Comparison of ENCODE assay signal across 6 cellular contexts in the genomic region with DNA sequence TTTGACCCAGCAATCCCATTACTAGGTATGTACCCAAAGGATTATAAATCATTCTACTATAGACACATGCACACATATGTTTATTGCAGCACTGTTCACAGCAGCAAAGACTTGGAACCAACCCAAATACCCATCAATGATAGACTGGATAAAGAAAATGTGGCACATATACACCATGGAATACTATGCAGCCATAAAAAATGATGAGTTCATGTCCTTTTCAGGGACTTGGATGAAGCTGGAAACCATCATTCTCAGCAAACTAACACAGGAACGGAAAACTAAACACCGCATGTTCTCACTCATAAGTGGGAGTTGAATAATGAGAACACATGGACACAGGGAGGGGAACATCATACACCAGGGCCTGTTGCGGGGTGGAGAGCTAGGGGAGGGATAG. TPM values are rescaled to one million over a fixed set of nuclear protein-coding genes. Genes with fewer than 3 reads are reported as not detected.
"Had no signal": no experiment of that assay in that cellular context is flagged by ENCODE, and none has a peak within 500 bp of the region (broad histone marks: within the 10 kb centered on the region; RNA-seq: fewer than 3 reads in every experiment).

No MANE protein-coding gene starts in this region.

RNA-seq across cellular contexts. Expression of a gene that starts 40.3 kb away (rescaled TPM):
- total RNA-seq: bronchial epithelial cell, endodermal cell, kidney epithelial cell, progenitor cell of endocrine pancreas, renal cortical epithelial cell had no signal
- polyA plus RNA-seq: neural cell had no signal

RNA-seq across cellular contexts. Expression of a gene that starts 41.2 kb away (rescaled TPM):
- total RNA-seq: bronchial epithelial cell, kidney epithelial cell had no signal
- polyA plus RNA-seq: neural cell had no signal
